In the genomic region with DNA sequence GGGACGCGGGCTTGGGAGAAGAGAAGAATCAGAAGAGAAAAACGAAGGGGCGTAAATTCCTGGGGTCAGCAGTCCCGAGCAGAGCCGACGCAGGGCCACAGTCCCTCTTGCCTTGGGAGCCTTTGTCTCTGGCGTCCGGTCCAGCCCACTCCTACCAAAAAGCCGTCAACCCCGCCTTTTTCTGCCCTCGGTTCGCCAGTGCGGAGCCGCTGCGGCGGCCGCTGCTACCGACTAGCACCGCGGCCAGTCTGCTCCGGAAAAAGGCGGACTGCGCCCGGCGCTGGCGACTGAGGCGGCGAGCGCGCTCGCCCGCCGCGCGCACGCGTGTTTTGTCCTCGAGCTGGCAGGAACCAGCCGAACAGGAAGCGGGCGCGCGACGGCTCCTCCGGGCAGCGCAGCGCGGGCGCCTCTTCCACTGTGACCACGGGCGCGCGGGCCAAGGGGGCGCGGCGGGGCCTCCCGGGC, we compare ENCODE assay signal across 8 cellular contexts.
DNase-seq lines count a peak whose midpoint lies in the region; ATAC-seq and TF ChIP-seq lines count a peak whose summit lies in the region.

No MANE protein-coding gene starts in this region.

- H3K36me3 ChIP-seq in neuron (ENCODE audit: insufficient read depth, low read length) = peaks cover 51% of the 10 kb centered on the region

- no peaks in the 10 kb centered on the region for H3K27me3 ChIP-seq in neuron (ENCODE audit: insufficient read depth, low read length)

- peak; percentile 3 for ATAC-seq in HG03060 (IDR thresholded peaks at IDR 0.05; ENCODE audit: low read depth, unreplicated experiment)

- peak overlapping the region; percentile 99 for H3K27ac Mint-ChIP-seq in T-helper 1 cell treated with Interleukin-12 subunit alpha and Interleukin-12 subunit beta and Interleukin-4 antibody, amounts not matched to agents 30 μg/mL and 1 μg/mL, for 36 hours

- peaks cover 28% of the 10 kb centered on the region for H3K4me1 ChIP-seq in neuron (ENCODE audit: insufficient read depth, low read length)

- peak; percentile 76 for DNase-seq in NCI-H2029 (lab: John Stamatoyannopoulos, UW)
- no peak for DNase-seq in NCI-H2029 treated with DMSO at 0.1 percent for 48 hours (lab: John Stamatoyannopoulos, UW)
- DNase-seq in erythroblast (lab: John Stamatoyannopoulos, UW) = no peak
- no peak for DNase-seq in epidermal melanocyte (ENCODE audit: insufficient read length, low spot score)
- DNase-seq in NCI-H128 (lab: John Stamatoyannopoulos, UW; ENCODE audit: unreplicated experiment) = no peak

- peak overlapping the region; percentile 8 for H2AFZ ChIP-seq in neuron (ENCODE audit: low read depth, low read length)

- no peaks in the 10 kb centered on the region for H3K27me3 Mint-ChIP-seq in T-helper 1 cell treated with Interleukin-12 subunit alpha and Interleukin-12 subunit beta and Interleukin-4 antibody, amounts not matched to agents 30 μg/mL and 1 μg/mL, for 36 hours (ENCODE audit: low read depth)

- H3K4me3 Mint-ChIP-seq in T-helper 1 cell treated with Interleukin-12 subunit alpha and Interleukin-12 subunit beta and Interleukin-4 antibody, amounts not matched to agents 30 μg/mL and 1 μg/mL, for 36 hours = peak overlapping the region; percentile 100

- H3K4me1 Mint-ChIP-seq in T-helper 1 cell treated with Interleukin-12 subunit alpha and Interleukin-12 subunit beta and Interleukin-4 antibody, amounts not matched to agents 30 μg/mL and 1 μg/mL, for 36 hours (ENCODE audit: low read depth) = peaks cover 54% of the 10 kb centered on the region

- no peaks in the 10 kb centered on the region for H3K9me3 Mint-ChIP-seq in T-helper 1 cell treated with Interleukin-12 subunit alpha and Interleukin-12 subunit beta and Interleukin-4 antibody, amounts not matched to agents 30 μg/mL and 1 μg/mL, for 36 hours

- no peaks in the 10 kb centered on the region for H3K9me3 ChIP-seq in neuron (ENCODE audit: low read length)

- peak; percentile 86 for TF ChIP-seq POLR2A in erythroblast (IDR thresholded peaks at IDR 0.05; ENCODE audit: low read length)

- peak overlapping the region; percentile 91 for H3K4me3 ChIP-seq in neuron (ENCODE audit: low read length)

- H3K36me3 Mint-ChIP-seq in T-helper 1 cell treated with Interleukin-12 subunit alpha and Interleukin-12 subunit beta and Interleukin-4 antibody, amounts not matched to agents 30 μg/mL and 1 μg/mL, for 36 hours (ENCODE audit: low read depth) = peaks cover 54% of the 10 kb centered on the region
